ENCODE assay signal across 14 cellular contexts in the genomic region with DNA sequence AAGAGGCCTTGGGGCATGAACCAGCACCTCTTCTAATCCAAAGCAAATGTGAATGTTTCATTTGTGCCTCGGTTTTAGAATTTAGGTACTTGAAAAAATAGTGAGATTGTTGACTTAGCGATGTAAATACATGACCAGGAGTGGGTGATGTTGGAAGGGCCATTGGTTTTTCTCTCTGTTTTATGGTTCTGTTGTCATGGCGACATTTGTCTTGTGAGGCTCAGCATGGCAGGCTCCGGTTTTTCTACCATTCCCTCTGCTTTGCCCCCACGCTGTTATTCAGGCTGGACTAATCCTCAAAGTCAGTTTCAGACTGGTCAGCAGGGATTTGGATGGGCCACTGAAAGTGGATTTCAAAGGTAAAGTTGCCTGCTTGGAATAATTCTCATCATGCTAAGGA.
"Had no signal": no experiment of that assay in that cellular context is flagged by ENCODE, and none has a peak within 500 bp of the region (broad histone marks: within the 10 kb centered on the region; RNA-seq: fewer than 3 reads in every experiment).

No MANE protein-coding gene starts in this region.

- H3K9me3 Mint-ChIP-seq: activated CD4-positive, alpha-beta memory T cell treated with anti-CD3 and anti-CD28 coated beads for 36 hours; activated naive CD8-positive, alpha-beta T cell treated with anti-CD3 and anti-CD28 coated beads for 36 hours had no signal

- H3K27me3 ChIP-seq: dorsolateral prefrontal cortex, neutrophil, thyroid gland, vagina had no signal

- H3K36me3 ChIP-seq: neutrophil, thyroid gland, vagina had no signal

- H3K9me3 ChIP-seq: lower lobe of right lung, neutrophil, thyroid gland, vagina had no signal

- H3K27ac Mint-ChIP-seq: activated CD4-positive, alpha-beta memory T cell treated with anti-CD3 and anti-CD28 coated beads for 36 hours; activated naive CD8-positive, alpha-beta T cell treated with anti-CD3 and anti-CD28 coated beads for 36 hours had no signal

- H3K36me3 Mint-ChIP-seq: activated CD4-positive, alpha-beta memory T cell treated with anti-CD3 and anti-CD28 coated beads for 36 hours had no signal

- H3K27ac ChIP-seq: dorsolateral prefrontal cortex, lower lobe of right lung, neutrophil, skin epidermis, vagina had no signal

- DNase-seq: activated CD4-positive, alpha-beta memory T cell treated with anti-CD3 and anti-CD28 coated beads for 36 hours; activated gamma-delta T cell; activated naive CD8-positive, alpha-beta T cell treated with anti-CD3 and anti-CD28 coated beads for 36 hours; activated T-cell treated with anti-CD3 and anti-CD28 coated beads, Interleukin-2, amount 50 U/mL, for 48 hours; anterior cingulate cortex; dorsolateral prefrontal cortex; lower lobe of right lung; midbrain; posterior cingulate gyrus; thyroid gland had no signal

- H3K4me1 ChIP-seq: lower lobe of right lung, vagina had no signal

- ATAC-seq: esophagus mucosa, lower lobe of right lung had no signal

- H3K27me3 Mint-ChIP-seq: activated CD4-positive, alpha-beta memory T cell treated with anti-CD3 and anti-CD28 coated beads for 36 hours; activated naive CD8-positive, alpha-beta T cell treated with anti-CD3 and anti-CD28 coated beads for 36 hours had no signal

- H3K4me3 Mint-ChIP-seq: activated CD4-positive, alpha-beta memory T cell treated with anti-CD3 and anti-CD28 coated beads for 36 hours; activated naive CD8-positive, alpha-beta T cell treated with anti-CD3 and anti-CD28 coated beads for 36 hours had no signal

- H3K4me3 ChIP-seq: dorsolateral prefrontal cortex, lower lobe of right lung, skin epidermis, thyroid gland, vagina had no signal

- H3K4me1 Mint-ChIP-seq: activated naive CD8-positive, alpha-beta T cell treated with anti-CD3 and anti-CD28 coated beads for 36 hours had no signal
